Comparison of ENCODE assay signal across 7 cellular contexts in the genomic region with DNA sequence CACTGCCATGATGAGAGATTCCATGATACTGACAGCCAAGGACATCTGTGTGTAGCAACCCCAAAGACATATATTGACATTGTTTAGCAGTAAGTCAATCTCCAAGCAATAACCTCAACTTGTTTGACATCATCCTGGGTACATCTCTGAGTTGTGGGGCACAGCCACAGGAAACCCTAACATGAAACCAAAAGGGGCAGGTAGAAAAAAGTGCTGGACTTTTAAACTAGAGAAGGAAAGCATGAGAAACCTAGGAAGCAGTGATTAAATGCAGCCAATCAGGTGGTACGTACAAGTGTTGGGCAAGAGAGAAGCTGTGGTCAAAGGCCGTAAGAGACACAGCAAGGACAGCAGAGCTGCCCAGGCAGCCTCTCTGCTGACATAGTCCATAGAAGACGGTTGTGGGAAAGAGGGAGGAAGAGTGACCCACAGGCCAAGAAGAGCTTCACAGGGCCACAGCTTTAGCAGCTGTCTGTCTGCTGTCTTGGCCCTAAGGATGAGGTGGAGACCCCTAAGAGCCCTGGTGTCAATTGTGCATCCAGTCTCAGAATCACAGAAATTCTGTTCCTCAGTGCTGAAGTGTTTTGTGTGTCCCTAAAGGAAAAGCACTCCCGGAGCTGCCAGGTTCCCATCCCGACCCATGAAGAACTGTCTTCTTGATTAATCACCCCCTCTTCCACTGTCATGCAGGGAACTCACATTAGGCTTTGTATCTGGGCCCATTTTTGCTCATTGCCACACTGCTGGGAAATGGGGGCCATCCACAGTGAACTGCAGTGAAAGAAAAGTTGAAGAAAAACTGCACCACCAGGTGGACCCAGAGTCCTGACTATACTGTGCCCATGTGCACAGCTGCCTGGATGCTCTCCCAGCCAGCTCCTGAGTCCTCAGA. TPM values are rescaled to one million over a fixed set of nuclear protein-coding genes. Genes with fewer than 3 reads are reported as not detected.
DNase-seq lines count a peak whose midpoint lies in the region; ATAC-seq and TF ChIP-seq lines count a peak whose summit lies in the region.

No MANE protein-coding gene starts in this region.

- peak; percentile 62 for DNase-seq in EH (ENCODE audit: low read depth)
- DNase-seq in PC-3: peak; percentile 69
- DNase-seq in epithelial cell of esophagus (ENCODE audit: low read depth): peak; percentile 56
- peak in 4 of 5 donors; percentile 14 to 50 (median 20) for DNase-seq in ovary
- no peak for DNase-seq in CD8-positive, alpha-beta memory T cell
- no peak for DNase-seq in omental fat pad (ENCODE audit: low spot score)

- H3K27ac Mint-ChIP-seq in CD8-positive, alpha-beta memory T cell: peak overlapping the region in 1 of 8 donors; percentile 5

- H3K79me2 ChIP-seq in PC-3 (ENCODE audit: low read length): no peaks in the 10 kb centered on the region

- H3K9me2 ChIP-seq in PC-3 (replicated peaks; ENCODE audit: low read length): no peaks in the 10 kb centered on the region

- ATAC-seq in HG03159 (IDR thresholded peaks at IDR 0.05; ENCODE audit: unreplicated experiment) (peak; percentile 52), PC-3 (peak; percentile 97), omental fat pad (ENCODE audit: low FRiP score) (no peak)

- H3K4me2 ChIP-seq in PC-3 (ENCODE audit: low read length): no peak overlapping the region

- intact Hi-C loops in PC-3 (cut with micrococcal nuclease): loop anchor here (1.0 to 10.0 kb wide), 3 partner anchors 157 to 1064 kb away; a partner anchor contains a TSS
- intact Hi-C loops in ovary (cut with DNase I): no loop called here

- CTCF ChIA-PET in PC-3 (lab: Charles Lee): interaction anchor here (0.6 to 0.7 kb wide), 3 partner anchors 35 to 298 kb away, joined by 3 read pairs; no protein-coding TSS in a partner anchor
- CTCF ChIA-PET in CD8-positive, alpha-beta memory T cell (lab: Charles Lee): interaction anchor here (1.1 kb wide), 1 partner anchor 332 kb away, joined by 5 read pairs; no protein-coding TSS in a partner anchor

- BruUV-seq in PC-3 (replicated peaks; lab: Mats Ljungman, UMichigan): no TSS peak

- peaks cover 7% of the 10 kb centered on the region; the same call in 1 of the 2 replicates for H3K4me1 ChIP-seq in PC-3 (ENCODE audit: insufficient read depth, low read length)
- peaks cover 3% of the 10 kb centered on the region for H3K4me1 ChIP-seq in ovary (ENCODE audit: insufficient read depth)
- H3K4me1 ChIP-seq in CD8-positive, alpha-beta memory T cell (ENCODE audit: insufficient read depth, low read length): no peaks in the 10 kb centered on the region

- no peaks in the 10 kb centered on the region for H3F3A ChIP-seq in PC-3 (ENCODE audit: low read length, unreplicated experiment)

- H4K20me1 ChIP-seq in PC-3 (ENCODE audit: low read length): no peaks in the 10 kb centered on the region

- no peak for TF ChIP-seq POLR2A in ovary (IDR thresholded peaks at IDR 0.05)

- H3K9me3 Mint-ChIP-seq in CD8-positive, alpha-beta memory T cell: no peaks in the 10 kb centered on the region

- H3K27ac ChIP-seq in PC-3 (ENCODE audit: low read length) (no peak overlapping the region), ovary (no peak overlapping the region)
- no peak overlapping the region for H3K27ac ChIP-seq in CD8-positive, alpha-beta memory T cell (ENCODE audit: low read depth, low read length)

- H3K9ac ChIP-seq in PC-3 (ENCODE audit: low read length): no peak overlapping the region

- H3K4me3 ChIP-seq in PC-3 (ENCODE audit: low read length) (no peak overlapping the region), epithelial cell of esophagus (ENCODE audit: low read length) (no peak overlapping the region), ovary (no peak overlapping the region)
- H3K4me3 ChIP-seq in CD8-positive, alpha-beta memory T cell (ENCODE audit: low read length): no peak overlapping the region

- POLR2A ChIA-PET in PC-3 (lab: Charles Lee; ENCODE audit: unreplicated experiment): interaction anchor here (0.6 kb wide), 1 partner anchor 569 kb away, joined by 4 read pairs; no protein-coding TSS in a partner anchor
- POLR2A ChIA-PET in CD8-positive, alpha-beta memory T cell (lab: Charles Lee): no interaction called here

- no peak overlapping the region for H3K4me3 Mint-ChIP-seq in CD8-positive, alpha-beta memory T cell

- TF ChIP-seq CTCF in PC-3 (conservative IDR thresholded peaks at IDR 0.05; ENCODE audit: low read depth, low read length) (peak; percentile 66), epithelial cell of esophagus (IDR thresholded peaks at IDR 0.05; ENCODE audit: insufficient read depth, low read depth, low read length, missing control alignments) (peak; percentile 47), ovary (IDR thresholded peaks at IDR 0.05) (no peak), omental fat pad (IDR thresholded peaks at IDR 0.05) (no peak)

- H3K27me3 Mint-ChIP-seq in CD8-positive, alpha-beta memory T cell: no peaks in the 10 kb centered on the region

- H3K36me3 Mint-ChIP-seq in CD8-positive, alpha-beta memory T cell: no peaks in the 10 kb centered on the region

- H3K9me3 ChIP-seq in PC-3 (ENCODE audit: low read length): no peaks in the 10 kb centered on the region
- H3K9me3 ChIP-seq in ovary: no peaks in the 10 kb centered on the region
- no peaks in the 10 kb centered on the region for H3K9me3 ChIP-seq in CD8-positive, alpha-beta memory T cell (ENCODE audit: low read length)

- H3K36me3 ChIP-seq in PC-3 (ENCODE audit: low read depth, low read length) (no peaks in the 10 kb centered on the region), ovary (no peaks in the 10 kb centered on the region)
- no peaks in the 10 kb centered on the region for H3K36me3 ChIP-seq in CD8-positive, alpha-beta memory T cell (ENCODE audit: insufficient read depth, low read length)

- H2AFZ ChIP-seq in PC-3 (ENCODE audit: low read length): no peak overlapping the region

- no peaks in the 10 kb centered on the region for H3K4me1 Mint-ChIP-seq in CD8-positive, alpha-beta memory T cell

- no peak for TF ChIP-seq EP300 in ovary (IDR thresholded peaks at IDR 0.05)

- WGBS in ovary, 3 donors: 69 to 81% (median 74%) methylated on average over 5 of the region's 5 CpGs

- H3K27me3 ChIP-seq in PC-3 (ENCODE audit: low read length) (no peaks in the 10 kb centered on the region), ovary (no peaks in the 10 kb centered on the region)
- no peaks in the 10 kb centered on the region for H3K27me3 ChIP-seq in CD8-positive, alpha-beta memory T cell (ENCODE audit: insufficient read depth, low read length, poor library complexity, severe bottlenecking)

RNA-seq across cellular contexts. Expression of a gene that starts 25.4 kb away (rescaled TPM):
- total RNA-seq in PC-3 (2014; rRNA removed) (7.8 and 9.2 TPM in 2 replicates), ovary (10 to 100 TPM in 2 of 7 donors, 1 to 10 TPM in 5; 6.7 to 15.3 (median 9.4) TPM), omental fat pad (10 to 100 TPM in 1 of 4 donors, 1 to 10 TPM in 3; 6.4 to 23.8 (median 8.7) TPM)
- polyA plus RNA-seq in ovary: 10 to 100 TPM in 1 of 2 donors, 1 to 10 TPM in 1; 6.5 to 18.0 TPM
- 10 to 100 TPM; 18.4 to 22.1 TPM for total RNA-seq in CD8-positive, alpha-beta memory T cell
- 13.1 TPM for polyA plus RNA-seq in CD8-positive, alpha-beta memory T cell

Comparison
In these comparisons a context has a peak if more than half of its experiments do, and no peak if none do; other contexts are left out.
1. DNase-seq: peak in EH (single experiment), PC-3 (single experiment), epithelial cell of esophagus (single experiment) and ovary (4 of 5); none in CD8-positive, alpha-beta memory T cell (0 of 5) and omental fat pad (single experiment).
2. CTCF ChIP-seq: peak in PC-3 (single experiment) and epithelial cell of esophagus (single experiment); none in ovary (0 of 3) and omental fat pad (0 of 3).